In genomic region chr12:30980886-30981662, GRCh38 we compare ENCODE assay signal across 14 cellular contexts.
DNase-seq lines count a peak whose midpoint lies in the region; ATAC-seq lines count a peak whose summit lies in the region.
"Had no signal": no experiment of that assay in that cellular context is flagged by ENCODE, and none has a peak within 500 bp of the region (broad histone marks: within the 10 kb centered on the region; RNA-seq: fewer than 3 reads in every experiment).

No MANE protein-coding gene starts in this region.

- peak; percentile 60 for DNase-seq in NCI-H187 treated with DMSO at 0.1 percent for 48 hours (lab: John Stamatoyannopoulos, UW)
- DNase-seq in NCI-H526 treated with DMSO at 0.1 percent for 48 hours (lab: John Stamatoyannopoulos, UW) = peak; percentile 14
- peak; percentile 53 for DNase-seq in globus pallidus (ENCODE audit: low spot score)
- peak; percentile 51 for DNase-seq in pons (ENCODE audit: low spot score)
- no peak for DNase-seq in AG20443 (ENCODE audit: low spot score)
- DNase-seq: activated CD8-positive, alpha-beta memory T cell treated with anti-CD3 and anti-CD28 coated beads for 24 hours; colonic mucosa; EL; GM23248; NCI-H226; PC-3; stimulated activated CD4-positive, alpha-beta T cell treated with anti-CD3 and anti-CD28 coated beads, Interleukin-2, amount 100 ng/mL, for 48 hours had no signal

- ATAC-seq in HG03439 (IDR thresholded peaks at IDR 0.05; ENCODE audit: unreplicated experiment) (no peak), GM21423 (IDR thresholded peaks at IDR 0.05; ENCODE audit: unreplicated experiment) (no peak)
- ATAC-seq: PC-3 had no signal
